Comparison of ENCODE assay signal across 1 cellular context in genomic region chr11:119254239-119254638, GRCh38.
TF ChIP-seq lines count a peak whose summit lies in the region.

No MANE protein-coding gene starts in this region.

TF ChIP-seq in SK-N-SH, 30 proteins besides CTCF, POLR2A, EP300 and RAD21 (continued from another document):
- no peak for TF ChIP-seq TEAD4 (IDR thresholded peaks at IDR 0.05; ENCODE audit: borderline replicate concordance, insufficient read depth)
TF ChIP-seq in SK-N-SH: peak in this region for 0.
